Comparison of ENCODE assay signal across 8 cellular contexts in the genomic region with DNA sequence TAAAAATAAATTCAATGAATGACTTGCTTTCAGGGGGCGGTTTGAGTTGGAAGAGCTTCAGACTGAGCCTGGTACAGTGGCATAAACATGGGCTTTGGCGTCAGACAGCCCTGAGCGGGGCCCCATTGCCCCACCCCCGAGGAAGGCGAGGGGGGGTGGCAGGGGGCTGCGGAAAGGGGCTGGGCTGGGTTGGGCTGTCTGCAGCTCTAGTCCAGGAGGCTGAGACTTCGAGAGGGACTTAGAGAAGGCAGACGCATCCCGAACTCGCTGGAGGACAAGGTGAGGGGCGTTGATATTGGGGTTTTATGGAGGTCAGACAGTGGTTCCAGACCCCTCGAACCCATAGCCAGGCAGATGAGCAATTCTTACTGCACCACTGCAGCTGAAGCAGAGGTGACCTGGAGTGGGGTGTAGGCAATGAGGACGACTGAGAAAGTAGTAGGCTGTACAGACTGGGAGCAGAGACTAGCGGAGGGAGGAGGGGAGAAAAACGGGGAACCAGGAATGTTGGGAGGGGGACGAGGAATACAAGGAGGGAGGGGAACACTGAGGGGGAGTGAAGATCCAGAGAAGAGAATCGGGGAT. TPM values are rescaled to one million over a fixed set of nuclear protein-coding genes. Genes with fewer than 3 reads are reported as not detected.
DNase-seq lines count a peak whose midpoint lies in the region; ATAC-seq and TF ChIP-seq lines count a peak whose summit lies in the region.

A gene with protein sequence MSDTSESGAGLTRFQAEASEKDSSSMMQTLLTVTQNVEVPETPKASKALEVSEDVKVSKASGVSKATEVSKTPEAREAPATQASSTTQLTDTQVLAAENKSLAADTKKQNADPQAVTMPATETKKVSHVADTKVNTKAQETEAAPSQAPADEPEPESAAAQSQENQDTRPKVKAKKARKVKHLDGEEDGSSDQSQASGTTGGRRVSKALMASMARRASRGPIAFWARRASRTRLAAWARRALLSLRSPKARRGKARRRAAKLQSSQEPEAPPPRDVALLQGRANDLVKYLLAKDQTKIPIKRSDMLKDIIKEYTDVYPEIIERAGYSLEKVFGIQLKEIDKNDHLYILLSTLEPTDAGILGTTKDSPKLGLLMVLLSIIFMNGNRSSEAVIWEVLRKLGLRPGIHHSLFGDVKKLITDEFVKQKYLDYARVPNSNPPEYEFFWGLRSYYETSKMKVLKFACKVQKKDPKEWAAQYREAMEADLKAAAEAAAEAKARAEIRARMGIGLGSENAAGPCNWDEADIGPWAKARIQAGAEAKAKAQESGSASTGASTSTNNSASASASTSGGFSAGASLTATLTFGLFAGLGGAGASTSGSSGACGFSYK (plus strand): TSS at position 222 of the 585 bp plus-strand sequence. CDS start 1,587 bp downstream, outside the sequence.

- no peaks in the 10 kb centered on the region for H3K9me3 Mint-ChIP-seq in CD8-positive, alpha-beta T cell
- no peaks in the 10 kb centered on the region for H3K9me3 Mint-ChIP-seq in endothelial cell (ENCODE audit: unreplicated experiment)
- no peaks in the 10 kb centered on the region for H3K9me3 Mint-ChIP-seq in stimulated activated memory B cell treated with anti-CD40 and anti-IgM and Interleukin-4, amounts not matched to agents 10 μg/mL and 1 μg/mL and 100 μg/mL, for 72 hours

- peak within 1 kb of the TSS; percentile 92 for H3K27ac ChIP-seq in CD8-positive, alpha-beta T cell (ENCODE audit: low read depth, low read length)

- POLR2A ChIA-PET in CD8-positive, alpha-beta T cell (lab: Charles Lee): interaction anchor here (0.9 to 1.5 kb wide), 3 partner anchors 168 to 1921 kb away, joined by 3 to 8 read pairs (median 6); a partner anchor contains a TSS

- CTCF ChIA-PET in CD8-positive, alpha-beta T cell (lab: Charles Lee): interaction anchor here (1.3 to 1.5 kb wide), 2 partner anchors 21 to 168 kb away, joined by 4 to 5 read pairs; no protein-coding TSS in a partner anchor

- DNase-seq in CD8-positive, alpha-beta T cell: peak; percentile 36 to 74 (median 58)
- DNase-seq in NAMALWA (ENCODE audit: low spot score) (peak; percentile 13), activated T-cell treated with anti-CD3 and anti-CD28 coated beads for 1 hour (ENCODE audit: low read depth) (peak; percentile 39), endothelial cell (ENCODE audit: low spot score) (peak; percentile 43), medulla oblongata (ENCODE audit: extremely low spot score) (peak; percentile 38)

- peaks cover 19% of the 10 kb centered on the region for H3K36me3 ChIP-seq in CD8-positive, alpha-beta T cell (ENCODE audit: insufficient read depth, low read length)

- H3K4me1 Mint-ChIP-seq in CD8-positive, alpha-beta T cell (ENCODE audit: low read depth): peaks cover 21% of the 10 kb centered on the region
- peaks cover 19% of the 10 kb centered on the region for H3K4me1 Mint-ChIP-seq in endothelial cell (ENCODE audit: unreplicated experiment)
- peaks cover 36% of the 10 kb centered on the region for H3K4me1 Mint-ChIP-seq in stimulated activated memory B cell treated with anti-CD40 and anti-IgM and Interleukin-4, amounts not matched to agents 10 μg/mL and 1 μg/mL and 100 μg/mL, for 72 hours

- peak within 1 kb of the TSS; percentile 95 for H3K27ac Mint-ChIP-seq in CD8-positive, alpha-beta T cell
- peak within 1 kb of the TSS; percentile 98 for H3K27ac Mint-ChIP-seq in endothelial cell (ENCODE audit: unreplicated experiment)
- peak within 1 kb of the TSS; percentile 98 for H3K27ac Mint-ChIP-seq in stimulated activated memory B cell treated with anti-CD40 and anti-IgM and Interleukin-4, amounts not matched to agents 10 μg/mL and 1 μg/mL and 100 μg/mL, for 72 hours

- H3K4me3 ChIP-seq in CD8-positive, alpha-beta T cell (ENCODE audit: low read depth, low read length): peak within 1 kb of the TSS; percentile 96

- peaks cover 13% of the 10 kb centered on the region for H3K4me1 ChIP-seq in CD8-positive, alpha-beta T cell (ENCODE audit: insufficient read depth, low read length)

- H3K27me3 Mint-ChIP-seq in CD8-positive, alpha-beta T cell (ENCODE audit: low read depth): no peaks in the 10 kb centered on the region
- peaks cover 7% of the 10 kb centered on the region for H3K27me3 Mint-ChIP-seq in endothelial cell (ENCODE audit: unreplicated experiment)
- no peaks in the 10 kb centered on the region for H3K27me3 Mint-ChIP-seq in stimulated activated memory B cell treated with anti-CD40 and anti-IgM and Interleukin-4, amounts not matched to agents 10 μg/mL and 1 μg/mL and 100 μg/mL, for 72 hours

- intact Hi-C loops in CD8-positive, alpha-beta T cell (cut with DNase I, micrococcal nuclease): loop anchor here (1.0 to 10.0 kb wide), 16 partner anchors 115 to 1757 kb away; a partner anchor contains a TSS

- no peak for TF ChIP-seq CTCF in CD8-positive, alpha-beta T cell (IDR thresholded peaks at IDR 0.05)
- no peak for TF ChIP-seq CTCF in endothelial cell (IDR thresholded peaks at IDR 0.05; ENCODE audit: unreplicated experiment)

- peak; percentile 72 for ATAC-seq in CD8-positive, alpha-beta T cell
- ATAC-seq in stimulated activated memory B cell treated with anti-CD40 and anti-IgM and Interleukin-4, amounts not matched to agents 10 μg/mL and 1 μg/mL and 100 μg/mL, for 72 hours: peak; percentile 50
- ATAC-seq in GM18873 (IDR thresholded peaks at IDR 0.05; ENCODE audit: low FRiP score, unreplicated experiment) (no peak), GM21717 (IDR thresholded peaks at IDR 0.05; ENCODE audit: unreplicated experiment) (no peak)

- no peaks in the 10 kb centered on the region for H3K27me3 ChIP-seq in CD8-positive, alpha-beta T cell (ENCODE audit: insufficient read depth, low read length)

- no peaks in the 10 kb centered on the region for H3K9me3 ChIP-seq in CD8-positive, alpha-beta T cell (ENCODE audit: low read length)

- H3K4me3 Mint-ChIP-seq in CD8-positive, alpha-beta T cell: peak within 1 kb of the TSS; percentile 93
- peak within 1 kb of the TSS; percentile 99 for H3K4me3 Mint-ChIP-seq in endothelial cell (ENCODE audit: unreplicated experiment)
- peak within 1 kb of the TSS; percentile 97 for H3K4me3 Mint-ChIP-seq in stimulated activated memory B cell treated with anti-CD40 and anti-IgM and Interleukin-4, amounts not matched to agents 10 μg/mL and 1 μg/mL and 100 μg/mL, for 72 hours

- peaks cover 32% of the 10 kb centered on the region for H3K36me3 Mint-ChIP-seq in CD8-positive, alpha-beta T cell
- H3K36me3 Mint-ChIP-seq in endothelial cell (ENCODE audit: low read depth, unreplicated experiment): peaks cover 18% of the 10 kb centered on the region
- peaks cover 8% of the 10 kb centered on the region for H3K36me3 Mint-ChIP-seq in stimulated activated memory B cell treated with anti-CD40 and anti-IgM and Interleukin-4, amounts not matched to agents 10 μg/mL and 1 μg/mL and 100 μg/mL, for 72 hours

RNA-seq across cellular contexts. Expression of the gene that starts here (rescaled TPM):
- 100 to 1,000 TPM in 1 of 2 experiments, 10 to 100 TPM in 1; 97.8 to 114 TPM for total RNA-seq in CD8-positive, alpha-beta T cell
- total RNA-seq in endothelial cell (ENCODE audit: unreplicated experiment): 581 TPM

Comparison
In these comparisons a context has a peak if more than half of its experiments do, and no peak if none do; other contexts are left out.
1. ATAC-seq: peak in CD8-positive, alpha-beta T cell (single experiment) and stimulated activated memory B cell treated with anti-CD40 and anti-IgM and Interleukin-4, amounts not matched to agents 10 μg/mL and 1 μg/mL and 100 μg/mL, for 72 hours (single experiment); none in GM18873 (single experiment) and GM21717 (single experiment).
2. Peak in every context shown above with its lines, with median percentiles within 50 percentile points of each other: DNase-seq, H3K27ac Mint-ChIP-seq and H3K4me3 Mint-ChIP-seq.